8 cellular contexts compared by ENCODE assay signal in the genomic region with DNA sequence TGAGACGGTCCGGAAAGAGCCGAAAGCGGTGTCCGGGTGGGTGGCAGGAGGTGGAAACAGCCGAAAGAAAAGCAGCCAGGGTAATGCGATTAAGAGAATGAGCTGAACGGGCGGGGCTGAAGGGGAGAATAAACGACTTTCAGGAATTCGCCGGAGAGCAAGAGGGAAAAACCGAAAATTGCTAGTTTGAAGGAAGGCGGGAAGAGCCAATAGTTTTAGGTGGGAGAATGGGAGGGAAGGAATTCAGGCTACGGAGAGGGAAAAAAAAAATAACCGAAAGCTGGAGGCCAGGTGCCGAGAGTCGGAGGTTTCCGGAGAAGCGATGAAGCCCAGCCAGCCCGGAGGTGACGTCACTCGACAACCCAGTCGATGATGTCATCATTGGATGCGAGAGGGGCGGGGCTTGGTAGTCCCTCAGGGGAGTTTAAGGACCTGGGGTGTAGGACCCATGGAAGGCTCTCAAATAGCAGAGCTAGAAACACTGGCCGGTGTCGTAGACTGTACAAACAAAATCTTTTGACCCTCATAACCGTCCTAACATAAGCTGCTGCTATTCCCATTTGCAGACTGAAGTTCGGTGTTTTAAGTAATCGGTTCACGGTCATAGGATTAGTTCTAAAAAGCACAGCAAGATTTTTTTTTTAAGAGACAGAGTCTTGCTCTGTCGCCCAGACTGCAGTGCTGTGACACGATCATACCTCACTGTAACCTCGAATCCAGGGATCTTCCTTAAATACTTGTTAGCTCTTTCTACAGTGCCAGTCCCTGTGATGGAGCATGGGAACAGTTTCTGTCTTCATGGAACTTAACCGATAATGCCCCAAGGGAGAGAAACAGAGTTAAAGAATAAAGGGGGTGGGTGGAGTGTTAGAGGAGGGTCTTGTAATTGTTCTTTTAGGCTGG. TPM values are rescaled to one million over a fixed set of nuclear protein-coding genes. Genes with fewer than 3 reads are reported as not detected.
DNase-seq lines count a peak whose midpoint lies in the region; ATAC-seq and TF ChIP-seq lines count a peak whose summit lies in the region.

A gene (minus strand): TSS at position 331 of the 903 bp plus-strand sequence. CDS start 1,192 bp downstream, outside the sequence.

- peak; percentile 27 for TF ChIP-seq POLR2A in GM10847 (IDR thresholded peaks at IDR 0.05; ENCODE audit: extremely low read depth, insufficient read length)
- peak in 1 of 3 donors; percentile 25 for TF ChIP-seq POLR2A in spleen (IDR thresholded peaks at IDR 0.05)

- H3K27me3 ChIP-seq in spleen (replicated peaks in 1 of 7), result no peaks in the 10 kb centered on the region

- H3K4me1 ChIP-seq in spleen, result peaks cover 20 to 34% (median 26%) of the 10 kb centered on the region in 6 donors

- 4 to 8% (median 7%) methylated on average over 36 of the region's 36 CpGs for WGBS in spleen, 5 donors

- peaks cover 0 to 8% (median 0%) of the 10 kb centered on the region in 6 donors for H3K36me3 ChIP-seq in spleen

- peak within 1 kb of the TSS; percentile 62 to 93 (median 81) for H3K4me3 ChIP-seq in spleen

- no peaks in the 10 kb centered on the region for H3K9me3 ChIP-seq in spleen

- peak; percentile 35 for ATAC-seq in HG03196 (IDR thresholded peaks at IDR 0.05; ENCODE audit: unreplicated experiment)
- peak; percentile 34 to 37 for ATAC-seq in activated CD4-positive, CD25-positive, alpha-beta regulatory T cell treated with anti-CD3 and anti-CD28 coated beads, Interleukin-2, amount 50 U/mL, for 24 hours
- no peak for ATAC-seq in GM21447 (IDR thresholded peaks at IDR 0.05; ENCODE audit: unreplicated experiment)

- DNase-seq in NCI-H460 (ENCODE audit: extremely low read depth, low read depth) (peak; percentile 87), inferior parietal cortex (ENCODE audit: extremely low spot score) (peak; percentile 89), spleen (peak; percentile 97)
- peak; percentile 93 for DNase-seq in central memory CD4-positive, alpha-beta T cell

- peak in 1 of 11 experiments; percentile 5 for TF ChIP-seq CTCF in spleen (IDR thresholded peaks at IDR 0.05 in 8 of 11, conservative IDR thresholded peaks at IDR 0.05 in 3 of 11)

- H3K27ac ChIP-seq in spleen, result peak within 1 kb of the TSS; percentile 99 to 100 (median 100)

- intact Hi-C loops in spleen (cut with DNase I; ENCODE audit: low total_unique reads), result no loop called here

RNA-seq across cellular contexts. Expression of the gene that starts here (rescaled TPM):
- total RNA-seq in NCI-H460 (2014; rRNA removed; shearing (Covaris generic)), result 9.4 and 9.6 TPM in 2 replicates
- polyA plus RNA-seq in NCI-H460 (2014; cell fraction: nucleus; rRNA removed), result 8.0 and 10.9 TPM in 2 replicates
- 10 to 100 TPM; 26.8 to 68.7 (median 44.1) TPM for total RNA-seq in spleen
- 10 to 100 TPM in 1 of 3 donors, 1 to 10 TPM in 2; 6.0 to 14.2 (median 7.5) TPM for polyA plus RNA-seq in spleen
